4 cellular contexts compared by ENCODE assay signal in genomic region chr2:58520903-58521302, GRCh38.
TF ChIP-seq lines count a peak whose summit lies in the region.

No MANE protein-coding gene starts in this region.

TF ChIP-seq in A549, 52 proteins besides CTCF, POLR2A, EP300 and RAD21:
- no peak for TF ChIP-seq MYC (IDR thresholded peaks at IDR 0.05; ENCODE audit: borderline replicate concordance, low read length)
- no peak for TF ChIP-seq SMC3 (IDR thresholded peaks at IDR 0.05)
- TF ChIP-seq NR3C1 (IDR thresholded peaks at IDR 0.05): no peak
- no peak for TF ChIP-seq FOSL2 (IDR thresholded peaks at IDR 0.05)
- TF ChIP-seq FOSL2 (CRISPR knock-in tag; IDR thresholded peaks at IDR 0.05): no peak
- TF ChIP-seq EHF (CRISPR knock-in tag; IDR thresholded peaks at IDR 0.05): no peak
- no peak for TF ChIP-seq NFE2L2 (conservative IDR thresholded peaks at IDR 0.05; ENCODE audit: low read length)
- no peak for TF ChIP-seq JUNB (IDR thresholded peaks at IDR 0.05)
- no peak for TF ChIP-seq MAZ (IDR thresholded peaks at IDR 0.05; ENCODE audit: borderline replicate concordance, low read depth, low read length)
- TF ChIP-seq CHD2 (IDR thresholded peaks at IDR 0.05; ENCODE audit: low read length, partially characterized antibody): no peak
- no peak for TF ChIP-seq ZSCAN20 (CRISPR knock-in tag; IDR thresholded peaks at IDR 0.05)
- TF ChIP-seq FOXS1 (CRISPR knock-in tag; IDR thresholded peaks at IDR 0.05): no peak
- no peak for TF ChIP-seq MAFK (IDR thresholded peaks at IDR 0.05; ENCODE audit: partially characterized antibody)

TF ChIP-seq in GM23338, 12 proteins besides CTCF, POLR2A, EP300 and RAD21:
- TF ChIP-seq EZH2 (IDR thresholded peaks at IDR 0.05; ENCODE audit: low read depth, unreplicated experiment): no peak
- no peak for TF ChIP-seq REST (IDR thresholded peaks at IDR 0.05; ENCODE audit: unreplicated experiment)
- no peak for TF ChIP-seq POLR2AphosphoS5 (IDR thresholded peaks at IDR 0.05; ENCODE audit: low read depth)
- no peak for TF ChIP-seq CREB1 (CRISPR knock-in tag; IDR thresholded peaks at IDR 0.05; ENCODE audit: low read depth)
- TF ChIP-seq NANOG (IDR thresholded peaks at IDR 0.05; ENCODE audit: borderline replicate concordance): no peak
- no peak for TF ChIP-seq STAT1 (IDR thresholded peaks at IDR 0.05; ENCODE audit: unreplicated experiment)
- no peak for TF ChIP-seq ZNF114 (CRISPR knock-in tag; IDR thresholded peaks at IDR 0.05)
- no peak for TF ChIP-seq EZH2phosphoT487 (IDR thresholded peaks at IDR 0.05; ENCODE audit: unreplicated experiment)
- TF ChIP-seq ZNF331 (CRISPR knock-in tag; IDR thresholded peaks at IDR 0.05; ENCODE audit: low read depth): no peak
- no peak for TF ChIP-seq JUNB (IDR thresholded peaks at IDR 0.05; ENCODE audit: unreplicated experiment)
- TF ChIP-seq ETS1 (IDR thresholded peaks at IDR 0.05): no peak

TF ChIP-seq in H1, 55 proteins besides CTCF, POLR2A, EP300 and RAD21:
- no peak for TF ChIP-seq CHD7 (IDR thresholded peaks at IDR 0.05; ENCODE audit: insufficient replicate concordance, low read length)
- TF ChIP-seq KDM1A (IDR thresholded peaks at IDR 0.05; ENCODE audit: borderline replicate concordance, low read length): peak; percentile 50; the same call in 1 of the 2 replicates

TF ChIP-seq in neural cell, 6 proteins besides CTCF, POLR2A, EP300 and RAD21:
- no peak for TF ChIP-seq EZH2 (IDR thresholded peaks at IDR 0.05; ENCODE audit: borderline replicate concordance, insufficient read depth, low read length, poor library complexity, severe bottlenecking)
- no peak for TF ChIP-seq TAF1 (IDR thresholded peaks at IDR 0.05; ENCODE audit: low read depth)
- TF ChIP-seq SMC3 (conservative IDR thresholded peaks at IDR 0.05; ENCODE audit: poor library complexity): no peak
- TF ChIP-seq REST (IDR thresholded peaks at IDR 0.05; ENCODE audit: borderline replicate concordance): no peak
- TF ChIP-seq POLR2AphosphoS5 (IDR thresholded peaks at IDR 0.05): no peak
- no peak for TF ChIP-seq MXI1 (conservative IDR thresholded peaks at IDR 0.05; ENCODE audit: poor library complexity, severe bottlenecking)
